10 cellular contexts compared by ENCODE assay signal in the genomic region with DNA sequence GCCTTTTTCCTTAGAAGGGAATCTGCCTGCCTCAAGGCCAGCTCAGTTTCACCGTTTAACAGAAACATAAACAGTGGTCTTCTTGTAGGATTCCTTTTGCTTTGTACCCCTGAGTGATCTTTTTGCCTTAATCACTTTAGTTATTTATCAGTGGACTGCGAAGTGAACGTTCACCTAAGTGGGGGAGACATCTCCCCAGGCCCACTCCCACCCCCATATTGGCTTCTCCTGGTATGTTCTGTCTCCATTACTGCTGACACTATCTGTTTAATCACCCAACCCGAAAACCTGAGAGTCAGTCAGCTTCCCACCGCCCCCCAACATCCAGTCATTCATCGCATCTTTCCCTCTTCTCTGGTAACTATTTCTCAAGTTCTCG. TPM values are rescaled to one million over a fixed set of nuclear protein-coding genes. Genes with fewer than 3 reads are reported as not detected.
DNase-seq lines count a peak whose midpoint lies in the region; ATAC-seq and TF ChIP-seq lines count a peak whose summit lies in the region.
"Had no signal": no experiment of that assay in that cellular context is flagged by ENCODE, and none has a peak within 500 bp of the region (broad histone marks: within the 10 kb centered on the region; RNA-seq: fewer than 3 reads in every experiment).

No MANE protein-coding gene starts in this region.

- H3K9ac ChIP-seq in iPS-15b (ENCODE audit: low read depth, low read length) (no peak overlapping the region), subcutaneous abdominal adipose tissue (ENCODE audit: low read length in 5 of 5) (peak overlapping the region in 4 of 5 donors; percentile 6 to 94 (median 72))

- H3K4me1 ChIP-seq in cardiac muscle cell (ENCODE audit: low read depth) (peaks cover 44% of the 10 kb centered on the region), right atrium auricular region (peaks cover 0 to 40% of the 10 kb centered on the region in 2 donors), iPS-15b (ENCODE audit: control insufficient read depth, insufficient read depth, low read length) (no peaks in the 10 kb centered on the region), subcutaneous abdominal adipose tissue (ENCODE audit: control insufficient read depth in 5 of 5, insufficient read depth in 5 of 5, low read length in 5 of 5) (peaks cover 2 to 55% (median 47%) of the 10 kb centered on the region in 5 donors)

- H3K27ac Mint-ChIP-seq in activated CD4-positive, alpha-beta memory T cell treated with anti-CD3 and anti-CD28 coated beads for 36 hours = no peak overlapping the region

- ATAC-seq in GM21529 (IDR thresholded peaks at IDR 0.05; ENCODE audit: unreplicated experiment) = no peak

- intact Hi-C loops in activated CD4-positive, alpha-beta memory T cell treated with anti-CD3 and anti-CD28 coated beads for 36 hours (cut with micrococcal nuclease) = loop anchor here (5.0 to 10.0 kb wide), 3 partner anchors 298 to 542 kb away; partner anchors contain the start of genes IL7R and SLC1A3

- DNase-seq in cardiac muscle cell (ENCODE audit: low read depth in 1 of 2, low spot score in 1 of 2) (no peak), right atrium auricular region (ENCODE audit: low spot score) (no peak), NCI-H2196 (lab: John Stamatoyannopoulos, UW; ENCODE audit: unreplicated experiment) (no peak), dermis blood vessel endothelial cell (no peak)
- DNase-seq in activated CD4-positive, alpha-beta memory T cell treated with anti-CD3 and anti-CD28 coated beads for 36 hours = no peak
- DNase-seq: activated CD8-positive, alpha-beta memory T cell treated with anti-CD3 and anti-CD28 coated beads, Interleukin-2, amount 50 U/mL, for 4 hours; NCI-H524 treated with DMSO at 0.1 percent for 48 hours had no signal

- TF ChIP-seq CTCF in cardiac muscle cell (IDR thresholded peaks at IDR 0.05; ENCODE audit: low read depth, low read length) (no peak), right atrium auricular region (IDR thresholded peaks at IDR 0.05) (no peak)

- H3K27me3 ChIP-seq in cardiac muscle cell = no peaks in the 10 kb centered on the region
- H3K27me3 ChIP-seq in right atrium auricular region = no peaks in the 10 kb centered on the region
- H3K27me3 ChIP-seq in iPS-15b (ENCODE audit: control insufficient read depth, insufficient read depth, low read length) = no peaks in the 10 kb centered on the region
- H3K27me3 ChIP-seq in subcutaneous abdominal adipose tissue (ENCODE audit: control insufficient read depth in 5 of 5, insufficient read depth in 4 of 5, low read length in 5 of 5) = no peaks in the 10 kb centered on the region

- H3K4me1 Mint-ChIP-seq in activated CD4-positive, alpha-beta memory T cell treated with anti-CD3 and anti-CD28 coated beads for 36 hours (ENCODE audit: low read depth) = peaks cover 61% of the 10 kb centered on the region

- H3K4me3 Mint-ChIP-seq in activated CD4-positive, alpha-beta memory T cell treated with anti-CD3 and anti-CD28 coated beads for 36 hours = peak overlapping the region; percentile 65

- POLR2A ChIA-PET in activated CD4-positive, alpha-beta memory T cell treated with anti-CD3 and anti-CD28 coated beads for 36 hours (lab: Charles Lee) = interaction anchor here (3.3 kb wide), 1 partner anchor 88 kb away, joined by 34 read pairs; the partner anchor contains the start of gene NADK2

- H3K27ac ChIP-seq in cardiac muscle cell (peak overlapping the region; percentile 81), right atrium auricular region (no peak overlapping the region), subcutaneous abdominal adipose tissue (ENCODE audit: low read depth, low read length) (no peak overlapping the region)

- H3K4me3 ChIP-seq in cardiac muscle cell (peak overlapping the region; percentile 84), right atrium auricular region (no peak overlapping the region), iPS-15b (ENCODE audit: low read depth, low read length) (peak overlapping the region; percentile 1), subcutaneous abdominal adipose tissue (ENCODE audit: low read depth in 1 of 5, low read length in 5 of 5) (peak overlapping the region; percentile 77 to 98 (median 90))

- CTCF ChIA-PET in activated CD4-positive, alpha-beta memory T cell treated with anti-CD3 and anti-CD28 coated beads for 36 hours (lab: Charles Lee) = interaction anchor here (2.2 kb wide), 1 partner anchor 89 kb away, joined by 7 read pairs; the partner anchor contains the start of gene NADK2

- peaks cover 20% of the 10 kb centered on the region for H3K36me3 ChIP-seq in cardiac muscle cell
- H3K36me3 ChIP-seq in right atrium auricular region = peaks cover 7% of the 10 kb centered on the region
- H3K36me3 ChIP-seq in iPS-15b (ENCODE audit: control insufficient read depth, insufficient read depth, low read length) = peaks cover 6% of the 10 kb centered on the region
- H3K36me3 ChIP-seq in subcutaneous abdominal adipose tissue (ENCODE audit: control insufficient read depth in 5 of 5, insufficient read depth in 5 of 5, low read length in 5 of 5) = peaks cover 2 to 14% (median 3%) of the 10 kb centered on the region in 5 donors

- no peaks in the 10 kb centered on the region for H3K9me3 Mint-ChIP-seq in activated CD4-positive, alpha-beta memory T cell treated with anti-CD3 and anti-CD28 coated beads for 36 hours

- H3K27me3 Mint-ChIP-seq in activated CD4-positive, alpha-beta memory T cell treated with anti-CD3 and anti-CD28 coated beads for 36 hours = no peaks in the 10 kb centered on the region

- no peaks in the 10 kb centered on the region for H3K9me3 ChIP-seq in cardiac muscle cell (ENCODE audit: low read depth)
- no peaks in the 10 kb centered on the region for H3K9me3 ChIP-seq in right atrium auricular region
- no peaks in the 10 kb centered on the region for H3K9me3 ChIP-seq in iPS-15b (ENCODE audit: control insufficient read depth, insufficient read depth, low read length)
- no peaks in the 10 kb centered on the region for H3K9me3 ChIP-seq in subcutaneous abdominal adipose tissue (ENCODE audit: control insufficient read depth in 5 of 5, low read length in 5 of 5)

- peaks cover 52% of the 10 kb centered on the region for H3K36me3 Mint-ChIP-seq in activated CD4-positive, alpha-beta memory T cell treated with anti-CD3 and anti-CD28 coated beads for 36 hours

RNA-seq across cellular contexts. Expression of gene SKP2, which starts 1.4 kb away (rescaled TPM):
- total RNA-seq in cardiac muscle cell (36.1 and 57.5 TPM in 2 replicates), right atrium auricular region (1 to 10 TPM; 3.7 to 5.0 TPM), dermis blood vessel endothelial cell (32.3 and 51.9 TPM in 2 replicates)
- polyA plus RNA-seq in cardiac muscle cell = 30.3 and 38.0 TPM in 2 replicates
- total RNA-seq in activated CD4-positive, alpha-beta memory T cell treated with anti-CD3 and anti-CD28 coated beads for 36 hours = 10 to 100 TPM; 33.1 to 34.7 TPM

RNA-seq across cellular contexts. Expression of gene LMBRD2, which starts 1.6 kb away (rescaled TPM):
- 9.3 and 15.6 TPM in 2 replicates for total RNA-seq in cardiac muscle cell
- 3.9 and 5.4 TPM in 2 replicates for polyA plus RNA-seq in cardiac muscle cell
- 10 to 100 TPM; 10.5 to 19.9 TPM for total RNA-seq in right atrium auricular region
- 10 to 100 TPM in 1 of 2 experiments, 1 to 10 TPM in 1; 8.1 to 10.0 TPM for total RNA-seq in activated CD4-positive, alpha-beta memory T cell treated with anti-CD3 and anti-CD28 coated beads for 36 hours
- total RNA-seq in dermis blood vessel endothelial cell = 8.8 and 13.1 TPM in 2 replicates

Comparison
In these comparisons a context has a peak if more than half of its experiments do, and no peak if none do; other contexts are left out.
1. H3K4me3 ChIP-seq: peak in cardiac muscle cell (single experiment), iPS-15b (single experiment) and subcutaneous abdominal adipose tissue (5 of 5); none in right atrium auricular region (0 of 2).